Comparison of ENCODE assay signal across 23 cellular contexts in genomic region chr3:10848261-10848660, GRCh38. TPM values are rescaled to one million over a fixed set of nuclear protein-coding genes. Genes with fewer than 3 reads are reported as not detected.
DNase-seq lines count a peak whose midpoint lies in the region; ATAC-seq, FAIRE-seq and TF ChIP-seq lines count a peak whose summit lies in the region.
"Had no signal": no experiment of that assay in that cellular context is flagged by ENCODE, and none has a peak within 500 bp of the region (broad histone marks: within the 10 kb centered on the region; RNA-seq: fewer than 3 reads in every experiment).

No MANE protein-coding gene starts in this region.

- peak; percentile 51 for ATAC-seq in GM21360 (IDR thresholded peaks at IDR 0.05; ENCODE audit: unreplicated experiment)
- ATAC-seq in GM12878: peak; percentile 72
- ATAC-seq in GM18861 (IDR thresholded peaks at IDR 0.05; ENCODE audit: unreplicated experiment): no peak
- ATAC-seq: left lobe of liver, right cardiac atrium had no signal

- H3K79me2 ChIP-seq in GM12878 (ENCODE audit: control insufficient read depth, insufficient read depth, low read length): no peaks in the 10 kb centered on the region

- no peaks in the 10 kb centered on the region; a peak in 1 of 4 replicates for H3K27me3 ChIP-seq in GM12878 (replicated peaks in 1 of 2; ENCODE audit: control insufficient read depth in 2 of 2, insufficient read depth in 2 of 2, low read length in 1 of 2)
- H3K27me3 ChIP-seq: vagina had no signal

- intact Hi-C loops in GM12878 (cut with micrococcal nuclease; ENCODE audit: unreplicated experiment): no loop called here

- BruUV-seq in GM12878 (replicated peaks; lab: Mats Ljungman, UMichigan): no TSS peak

- H4K20me1 ChIP-seq in GM12878 (ENCODE audit: control insufficient read depth, insufficient read depth): no peaks in the 10 kb centered on the region

- peaks cover 3% of the 10 kb centered on the region for H3K4me1 ChIP-seq in GM12878 (ENCODE audit: control insufficient read depth, insufficient read depth, low read length)
- H3K4me1 ChIP-seq: HAP-1, SJCRH30, stomach had no signal

- H3K4me2 ChIP-seq in GM12878 (ENCODE audit: control insufficient read depth, insufficient read depth): no peak overlapping the region

- no peak overlapping the region for H2AFZ ChIP-seq in GM12878 (ENCODE audit: control insufficient read depth, low read depth, low read length)

- no peaks in the 10 kb centered on the region for H3K36me3 ChIP-seq in GM12878 (ENCODE audit: control insufficient read depth in 2 of 2, insufficient read depth in 2 of 2, low read length in 1 of 2)
- H3K36me3 ChIP-seq: HAP-1, SJCRH30, stomach, vagina had no signal

- TF ChIP-seq POLR2A in GM12878 (IDR thresholded peaks at IDR 0.05; ENCODE audit: low read depth, low read length): no peak

- no peak for TF ChIP-seq CTCF in GM12878 (IDR thresholded peaks at IDR 0.05 in 2 of 3, conservative IDR thresholded peaks at IDR 0.05 in 1 of 3; ENCODE audit: control insufficient read depth in 2 of 3, extremely low read depth in 1 of 3, insufficient read depth in 1 of 3, low read depth in 3 of 3, low read length in 3 of 3)

- no peak overlapping the region for H3K4me3 ChIP-seq in GM12878
- H3K4me3 ChIP-seq: HAP-1, SJCRH30, stomach, vagina had no signal

- in situ Hi-C loops in GM12878 (cut with MboI): no loop called here

- RAD21 ChIA-PET in GM12878 (lab: Charles Lee; ENCODE audit: unreplicated experiment): no interaction called here

- H3K9me3 ChIP-seq in GM12878 (replicated peaks; ENCODE audit: control insufficient read depth, insufficient read depth, low read length): no peaks in the 10 kb centered on the region; the same call in 2 of the 3 replicates
- H3K9me3 ChIP-seq: HAP-1, SJCRH30, stomach, vagina had no signal

- WGBS in GM12878 (ENCODE audit: insufficient coverage, insufficient replicate concordance, low lambda C conversion rate, missing lambda C conversion rate): 0% methylated on average over 3 of the region's 3 CpGs

- CTCF ChIA-PET in GM12878 (lab: Yijun Ruan, JAX): no interaction called here

- POLR2A ChIA-PET in GM12878 (lab: Charles Lee): no interaction called here

- SMC1A ChIA-PET in GM12878 (lab: Charles Lee; ENCODE audit: uncharacterized antibody, unreplicated experiment): no interaction called here

- no peak for TF ChIP-seq EP300 in GM12878 (IDR thresholded peaks at IDR 0.05; ENCODE audit: borderline replicate concordance in 1 of 2, control insufficient read depth in 1 of 2, low read depth in 2 of 2, low read length in 2 of 2)

- no peak overlapping the region for H3K27ac ChIP-seq in GM12878 (ENCODE audit: control insufficient read depth, insufficient read depth)
- H3K27ac ChIP-seq: SJCRH30, stomach, vagina had no signal

- FAIRE-seq in GM12878 (lab: Jason Lieb, UNC): no peak
- FAIRE-seq: endometrium had no signal

- DNase-seq in activated T-cell treated with anti-CD3 and anti-CD28 coated beads for 24 hours (ENCODE audit: low read depth) (peak; percentile 20), GM12878 (ENCODE audit: low read depth, low spot score) (peak; percentile 28), T-helper 1 cell (no peak), NCI-H1436 treated with DMSO at 0.1 percent for 48 hours (lab: John Stamatoyannopoulos, UW) (no peak)
- no peak for DNase-seq in activated T-cell treated with anti-CD3 and anti-CD28 coated beads, Interleukin-2, amount 50 U/mL, for 1 hour
- peak; percentile 40 for DNase-seq in stimulated activated CD8-positive, alpha-beta memory T cell treated with anti-CD3 and anti-CD28 coated beads, Interleukin-4, amount 100 ng/mL, for 48 hours
- DNase-seq: ACHN; activated CD4-positive, alpha-beta T cell treated with anti-CD3 and anti-CD28 coated beads for 1 hour; activated effector memory CD4-positive, alpha-beta T cell treated with Interleukin-2 at 50 U/mL for 16 hours; aorta; CD4-positive, alpha-beta T cell; foreskin melanocyte; NCI-H2029; NCI-H526; right cardiac atrium; SJCRH30; stomach had no signal

- no peak overlapping the region for H3K9ac ChIP-seq in GM12878 (ENCODE audit: control insufficient read depth, insufficient read depth, low read length)

- no peak for TF ChIP-seq RAD21 in GM12878 (IDR thresholded peaks at IDR 0.05; ENCODE audit: insufficient read depth, low read depth, low read length)

TF ChIP-seq in GM12878, 131 proteins besides CTCF, POLR2A, EP300 and RAD21:
- TF ChIP-seq HSF1 (IDR thresholded peaks at IDR 0.05; ENCODE audit: low read depth, low read length) (no peak), TCF12 (IDR thresholded peaks at IDR 0.05; ENCODE audit: low read depth, low read length) (no peak), RUNX3 (IDR thresholded peaks at IDR 0.05; ENCODE audit: low read length) (peak; percentile 33; the same call in 1 of the 2 replicates), ZBTB11 (CRISPR knock-in tag; IDR thresholded peaks at IDR 0.05) (no peak), TCF7 (IDR thresholded peaks at IDR 0.05; ENCODE audit: borderline replicate concordance) (peak; percentile 52), CBX5 (IDR thresholded peaks at IDR 0.05; ENCODE audit: low read depth) (peak; percentile 56; the same call in 1 of the 2 replicates), SMAD1 (IDR thresholded peaks at IDR 0.05; ENCODE audit: low read depth, partially characterized antibody) (no peak), CREM (IDR thresholded peaks at IDR 0.05; ENCODE audit: low read depth) (no peak), YBX1 (IDR thresholded peaks at IDR 0.05) (no peak), BCL3 (IDR thresholded peaks at IDR 0.05; ENCODE audit: borderline replicate concordance, insufficient read depth, low read depth, low read length, poor library complexity, severe bottlenecking) (peak; percentile 45), RELA (IDR thresholded peaks at IDR 0.05; ENCODE audit: borderline replicate concordance, partially characterized antibody) (no peak), JUNB (IDR thresholded peaks at IDR 0.05) (0 out of 2 replicates have a peak, but pooled peaks have one; percentile 26), ZSCAN29 (IDR thresholded peaks at IDR 0.05) (no peak)
TF ChIP-seq in GM12878: peak in this region for 5.

RNA-seq across cellular contexts. Expression of gene SLC6A11, which starts 32.2 kb away (rescaled TPM):
- total RNA-seq in GM12878 (2013; cell fraction: nucleolus; rRNA removed): not detected in 2 replicates
- not detected in 2 replicates for total RNA-seq in GM12878 (2014; rRNA removed)
- not detected in 2 replicates for total RNA-seq in GM12878 (2014; rRNA removed; fragmentation: Illumina TruSeq; extraction: Trizol)
- total RNA-seq in GM12878 (2021): not detected in 2 replicates
- not detected for polyA plus RNA-seq in GM12878 (2011; ENCODE audit: low read depth)
- polyA plus RNA-seq in GM12878 (2011; rRNA removed): not detected in 2 replicates
- not detected in 2 replicates for polyA plus RNA-seq in GM12878 (2011; cell fraction: cytosol; rRNA removed)
- polyA plus RNA-seq in GM12878 (2011; cell fraction: nucleus; rRNA removed): not detected in 2 replicates
- not detected in 2 replicates for polyA plus RNA-seq in GM12878 (2012)
- polyA plus RNA-seq in GM12878 (2014; fragmentation: Illumina TruSeq; extraction: Trizol): not detected in 2 replicates
- polyA plus RNA-seq in GM12878 (2014; fragmentation: Nextera tagmentation; extraction: Ambion mirVana): not detected
- polyA plus RNA-seq in GM12878 (2014; rRNA removed): not detected in 2 replicates
- polyA plus RNA-seq in GM12878 (2016; fragmentation: Nextera tagmentation; extraction: Ambion mirVana): not detected
- polyA minus RNA-seq in GM12878 (2011; rRNA and poly(A)+ RNA removed): not detected in 2 replicates
- not detected in 2 replicates for polyA minus RNA-seq in GM12878 (2011; cell fraction: cytosol; rRNA and poly(A)+ RNA removed)
- not detected in 2 replicates for polyA minus RNA-seq in GM12878 (2011; cell fraction: nucleus; rRNA and poly(A)+ RNA removed)
- total RNA-seq: aorta; CD4-positive, alpha-beta T cell; right cardiac atrium; SJCRH30 had no signal
- polyA plus RNA-seq: aorta had no signal

Comparison
In these comparisons a context has a peak if more than half of its experiments do, and no peak if none do; other contexts are left out.
1. DNase-seq: peak in activated T-cell treated with anti-CD3 and anti-CD28 coated beads for 24 hours (single experiment), GM12878 (single experiment) and stimulated activated CD8-positive, alpha-beta memory T cell treated with anti-CD3 and anti-CD28 coated beads, Interleukin-4, amount 100 ng/mL, for 48 hours (single experiment); none in activated T-cell treated with anti-CD3 and anti-CD28 coated beads, Interleukin-2, amount 50 U/mL, for 1 hour (single experiment), T-helper 1 cell (0 of 5) and NCI-H1436 treated with DMSO at 0.1 percent for 48 hours (single experiment).